Comparison of ENCODE assay signal across 17 cellular contexts in genomic region chr14:63282997-63283396, GRCh38. TPM values are rescaled to one million over a fixed set of nuclear protein-coding genes. Genes with fewer than 3 reads are reported as not detected.
DNase-seq lines count a peak whose midpoint lies in the region; ATAC-seq and TF ChIP-seq lines count a peak whose summit lies in the region.
"Had no signal": no experiment of that assay in that cellular context is flagged by ENCODE, and none has a peak within 500 bp of the region (broad histone marks: within the 10 kb centered on the region; RNA-seq: fewer than 3 reads in every experiment).

No MANE protein-coding gene starts in this region.

- no peak overlapping the region for H3K27ac Mint-ChIP-seq in activated CD4-positive, alpha-beta T cell treated with anti-CD3 and anti-CD28 coated beads for 36 hours
- no peak overlapping the region for H3K27ac Mint-ChIP-seq in endodermal cell

- H3F3A ChIP-seq in PC-3 (ENCODE audit: low read length, unreplicated experiment) = no peaks in the 10 kb centered on the region

- no peaks in the 10 kb centered on the region for H3K9me3 Mint-ChIP-seq in activated CD4-positive, alpha-beta T cell treated with anti-CD3 and anti-CD28 coated beads for 36 hours (ENCODE audit: low read depth)
- no peaks in the 10 kb centered on the region for H3K9me3 Mint-ChIP-seq in endodermal cell
- H3K9me3 Mint-ChIP-seq: neural crest cell had no signal

- H3K4me3 ChIP-seq in PC-3 (ENCODE audit: low read length) = no peak overlapping the region
- H3K4me3 ChIP-seq in skeletal muscle satellite cell (ENCODE audit: low read length) = no peak overlapping the region
- no peak overlapping the region for H3K4me3 ChIP-seq in endodermal cell (ENCODE audit: low read length)
- H3K4me3 ChIP-seq: A549, transverse colon had no signal

- no peaks in the 10 kb centered on the region for H4K20me1 ChIP-seq in PC-3 (ENCODE audit: low read length)

- H3K9ac ChIP-seq in PC-3 (ENCODE audit: low read length) (no peak overlapping the region), skeletal muscle satellite cell (ENCODE audit: low read depth, low read length) (no peak overlapping the region), endodermal cell (ENCODE audit: extremely low read depth, low read length, poor library complexity, severe bottlenecking) (no peak overlapping the region)

- no peaks in the 10 kb centered on the region for H3K79me2 ChIP-seq in PC-3 (ENCODE audit: low read length)

- H3K27me3 Mint-ChIP-seq in activated CD4-positive, alpha-beta T cell treated with anti-CD3 and anti-CD28 coated beads for 36 hours = peaks cover 6% of the 10 kb centered on the region
- no peaks in the 10 kb centered on the region for H3K27me3 Mint-ChIP-seq in endodermal cell (ENCODE audit: insufficient read depth)

- 94 to 95% methylated on average over 6 to 7 of the region's 7 CpGs for WGBS in endodermal cell (ENCODE audit: insufficient coverage in 1 of 2, insufficient read length in 1 of 2), 2 experiments

- H3K27ac ChIP-seq in PC-3 (ENCODE audit: low read length) (no peak overlapping the region), endodermal cell (ENCODE audit: low read depth, low read length) (no peak overlapping the region)
- H3K27ac ChIP-seq: A549 had no signal

- H3K36me3 ChIP-seq in PC-3 (ENCODE audit: low read depth, low read length) (no peaks in the 10 kb centered on the region), skeletal muscle satellite cell (ENCODE audit: insufficient read depth, low read length) (no peaks in the 10 kb centered on the region), endodermal cell (ENCODE audit: control insufficient read depth, insufficient read depth, low read length) (no peaks in the 10 kb centered on the region)
- H3K36me3 ChIP-seq: transverse colon had no signal

- no TSS peak for BruUV-seq in PC-3 (replicated peaks; lab: Mats Ljungman, UMichigan)

- H3K9me2 ChIP-seq in PC-3 (replicated peaks; ENCODE audit: low read length) = no peaks in the 10 kb centered on the region

- CTCF ChIA-PET in activated CD4-positive, alpha-beta T cell treated with anti-CD3 and anti-CD28 coated beads for 36 hours (lab: Charles Lee) = interaction anchor here (0.7 to 0.9 kb wide), 3 partner anchors 10 to 225 kb away, joined by 3 read pairs; no protein-coding TSS in a partner anchor
- CTCF ChIA-PET in PC-3 (lab: Charles Lee) = no interaction called here

- peak; percentile 85 for ATAC-seq in activated CD4-positive, alpha-beta T cell treated with anti-CD3 and anti-CD28 coated beads for 36 hours
- peak; percentile 69 for ATAC-seq in GM21390 (IDR thresholded peaks at IDR 0.05; ENCODE audit: unreplicated experiment)
- ATAC-seq in PC-3 = 0 out of 2 replicates have a peak, but pooled peaks have one; percentile 15
- ATAC-seq: A549 had no signal

- no peaks in the 10 kb centered on the region for H3K36me3 Mint-ChIP-seq in activated CD4-positive, alpha-beta T cell treated with anti-CD3 and anti-CD28 coated beads for 36 hours (ENCODE audit: low read depth)
- H3K36me3 Mint-ChIP-seq in endodermal cell (ENCODE audit: low read depth) = no peaks in the 10 kb centered on the region

- TF ChIP-seq CTCF in PC-3 (conservative IDR thresholded peaks at IDR 0.05; ENCODE audit: low read depth, low read length) (no peak), endodermal cell (conservative IDR thresholded peaks at IDR 0.05) (no peak)

- POLR2A ChIA-PET in activated CD4-positive, alpha-beta T cell treated with anti-CD3 and anti-CD28 coated beads for 36 hours (lab: Charles Lee) = interaction anchor here (0.6 kb wide), 1 partner anchor 69 kb away, joined by 3 read pairs; no protein-coding TSS in a partner anchor
- POLR2A ChIA-PET in PC-3 (lab: Charles Lee; ENCODE audit: unreplicated experiment) = no interaction called here

- no peaks in the 10 kb centered on the region for H3K9me3 ChIP-seq in PC-3 (ENCODE audit: low read length)
- no peaks in the 10 kb centered on the region for H3K9me3 ChIP-seq in skeletal muscle satellite cell (replicated peaks; ENCODE audit: low read length)
- H3K9me3 ChIP-seq in endodermal cell (ENCODE audit: control insufficient read depth, low read length) = no peaks in the 10 kb centered on the region
- H3K9me3 ChIP-seq: A549, transverse colon had no signal

- no peak overlapping the region for H3K4me3 Mint-ChIP-seq in activated CD4-positive, alpha-beta T cell treated with anti-CD3 and anti-CD28 coated beads for 36 hours
- H3K4me3 Mint-ChIP-seq in endodermal cell = no peak overlapping the region
- H3K4me3 Mint-ChIP-seq: neural crest cell had no signal

- intact Hi-C loops in activated CD4-positive, alpha-beta T cell treated with anti-CD3 and anti-CD28 coated beads for 36 hours (cut with DNase I, micrococcal nuclease) = no loop called here
- intact Hi-C loops in PC-3 (cut with micrococcal nuclease) = no loop called here

- H3K4me2 ChIP-seq in PC-3 (ENCODE audit: low read length) = no peak overlapping the region
- peak overlapping the region; percentile 49 for H3K4me2 ChIP-seq in skeletal muscle satellite cell (ENCODE audit: low read length)
- H3K4me2 ChIP-seq: A549 had no signal

- H2AFZ ChIP-seq in PC-3 (ENCODE audit: low read length) = no peak overlapping the region

- H3K4me1 ChIP-seq in PC-3 (ENCODE audit: insufficient read depth, low read length) = no peaks in the 10 kb centered on the region
- H3K4me1 ChIP-seq in skeletal muscle satellite cell (ENCODE audit: control insufficient read depth, insufficient read depth, low read length) = no peaks in the 10 kb centered on the region
- H3K4me1 ChIP-seq in endodermal cell (ENCODE audit: control insufficient read depth, insufficient read depth, low read length) = no peaks in the 10 kb centered on the region
- H3K4me1 ChIP-seq: A549 had no signal

- no peaks in the 10 kb centered on the region for H3K4me1 Mint-ChIP-seq in activated CD4-positive, alpha-beta T cell treated with anti-CD3 and anti-CD28 coated beads for 36 hours
- H3K4me1 Mint-ChIP-seq in endodermal cell = no peaks in the 10 kb centered on the region
- H3K4me1 Mint-ChIP-seq: neural crest cell had no signal

- peak; percentile 19 for DNase-seq in activated CD4-positive, alpha-beta T cell treated with anti-CD3 and anti-CD28 coated beads for 36 hours
- no peak for DNase-seq in activated CD4-positive, alpha-beta T cell treated with anti-CD3 and anti-CD28 coated beads, Interleukin-2, amount 50 U/mL, for 4 hours
- DNase-seq in PC-3 (no peak), DMS53 treated with DMSO at 0.1 percent for 48 hours (lab: John Stamatoyannopoulos, UW; ENCODE audit: unreplicated experiment) (no peak), HPDE6-E6E7 (ENCODE audit: extremely low spot score) (no peak), endodermal cell (no peak)
- DNase-seq: activated CD4-positive, CD25-positive, alpha-beta regulatory T cell treated with anti-CD3 and anti-CD28 coated beads, Interleukin-2, amount 50 U/mL, for 72 hours; DMS 273 treated with DMSO at 0.1 percent for 48 hours; effector CD8-positive, alpha-beta T cell; head of caudate nucleus; MM.1S; small intestine; transverse colon had no signal

- H3K27me3 ChIP-seq in PC-3 (ENCODE audit: low read length) = peaks cover 87% of the 10 kb centered on the region
- peaks cover 31% of the 10 kb centered on the region for H3K27me3 ChIP-seq in skeletal muscle satellite cell (ENCODE audit: control insufficient read depth, insufficient read depth, low read length)
- H3K27me3 ChIP-seq in endodermal cell (ENCODE audit: control insufficient read depth, insufficient read depth, low read length, poor library complexity, severe bottlenecking) = no peaks in the 10 kb centered on the region
- H3K27me3 ChIP-seq: transverse colon had no signal

RNA-seq across cellular contexts. Expression of gene GPHB5, which starts 35.7 kb away (rescaled TPM):
- total RNA-seq in activated CD4-positive, alpha-beta T cell treated with anti-CD3 and anti-CD28 coated beads for 36 hours = not detected
- total RNA-seq in PC-3 (2014; rRNA removed) (not detected in 2 replicates), endodermal cell (not detected)
- total RNA-seq in skeletal muscle satellite cell (2012; rRNA removed) = not detected in 2 replicates
- not detected for polyA plus RNA-seq in endodermal cell (2013, experiment 1 of 2)
- polyA plus RNA-seq in endodermal cell (2013, experiment 2 of 2) = not detected
- total RNA-seq: neural crest cell, transverse colon had no signal
- polyA plus RNA-seq: A549, small intestine had no signal

Comparison
In these comparisons a context has a peak if more than half of its experiments do, and no peak if none do; other contexts are left out.
1. ATAC-seq: peak in every context shown above with its lines; median percentile 85 in activated CD4-positive, alpha-beta T cell treated with anti-CD3 and anti-CD28 coated beads for 36 hours; 69 in GM21390; 15 in PC-3.